1 cellular context compared by ENCODE assay signal in the genomic region with DNA sequence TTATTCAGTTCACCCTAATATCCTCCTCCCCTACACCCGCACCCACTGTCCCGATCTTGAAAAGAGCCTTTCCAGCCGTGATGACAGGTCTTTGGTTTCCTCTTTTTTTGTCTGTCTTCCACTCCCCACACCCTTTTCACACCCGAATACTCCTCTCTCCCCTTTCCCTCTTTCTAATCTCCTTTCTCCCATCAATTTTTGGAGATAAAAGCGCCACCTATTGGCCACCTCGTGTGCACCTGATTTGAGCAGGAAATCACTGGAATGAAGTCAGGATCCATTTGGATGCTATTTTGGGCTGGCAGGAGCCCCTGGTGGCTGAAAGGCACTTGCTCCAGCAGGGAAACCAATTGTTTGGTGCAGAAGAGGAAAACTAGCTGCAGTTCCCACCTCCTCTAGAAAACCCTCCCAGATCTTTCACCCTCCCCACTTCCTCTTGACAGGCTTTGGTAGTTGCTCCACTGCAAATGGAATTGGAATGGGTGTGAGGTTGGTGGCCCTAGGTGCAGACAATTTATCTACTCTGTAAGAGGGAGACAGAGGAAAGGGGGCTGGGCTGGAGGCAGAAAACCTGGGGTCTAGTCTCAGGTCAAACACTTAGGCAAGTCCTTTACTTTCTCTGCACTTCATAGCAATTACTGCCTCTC.
A peak's percentile ranks its signal among the peaks of the same experiment; 100 is the strongest.
TF ChIP-seq lines count a peak whose summit lies in the region.

No MANE protein-coding gene starts in this region.

TF ChIP-seq in K562, 482 proteins besides CTCF, POLR2A, EP300 and RAD21 (continued from another document and continues in another):
- TF ChIP-seq ZNF239 (CRISPR knock-in tag; IDR thresholded peaks at IDR 0.05): no peak
- TF ChIP-seq FIP1L1 (IDR thresholded peaks at IDR 0.05; ENCODE audit: low read depth, low read length, poor library complexity, severe bottlenecking): no peak
- TF ChIP-seq HES1 (IDR thresholded peaks at IDR 0.05; ENCODE audit: low read depth): no peak
- no peak for TF ChIP-seq ZNF146 (CRISPR knock-in tag; IDR thresholded peaks at IDR 0.05; ENCODE audit: unreplicated experiment)
- TF ChIP-seq CTBP1 (IDR thresholded peaks at IDR 0.05; ENCODE audit: borderline replicate concordance): peak; percentile 89
- no peak for TF ChIP-seq SMARCC2 (IDR thresholded peaks at IDR 0.05; ENCODE audit: low read depth)
- no peak for TF ChIP-seq HNRNPH1 (optimal IDR thresholded peaks at IDR 0.05; ENCODE audit: low read depth, low read length)
- no peak for TF ChIP-seq NFRKB (IDR thresholded peaks at IDR 0.05; ENCODE audit: low read depth)
- TF ChIP-seq ZNF77 (CRISPR knock-in tag; IDR thresholded peaks at IDR 0.05): no peak
- no peak for TF ChIP-seq HIVEP1 (CRISPR knock-in tag; IDR thresholded peaks at IDR 0.05)
- TF ChIP-seq ARID4B (CRISPR knock-in tag; IDR thresholded peaks at IDR 0.05): no peak
- TF ChIP-seq, protein P1, sequence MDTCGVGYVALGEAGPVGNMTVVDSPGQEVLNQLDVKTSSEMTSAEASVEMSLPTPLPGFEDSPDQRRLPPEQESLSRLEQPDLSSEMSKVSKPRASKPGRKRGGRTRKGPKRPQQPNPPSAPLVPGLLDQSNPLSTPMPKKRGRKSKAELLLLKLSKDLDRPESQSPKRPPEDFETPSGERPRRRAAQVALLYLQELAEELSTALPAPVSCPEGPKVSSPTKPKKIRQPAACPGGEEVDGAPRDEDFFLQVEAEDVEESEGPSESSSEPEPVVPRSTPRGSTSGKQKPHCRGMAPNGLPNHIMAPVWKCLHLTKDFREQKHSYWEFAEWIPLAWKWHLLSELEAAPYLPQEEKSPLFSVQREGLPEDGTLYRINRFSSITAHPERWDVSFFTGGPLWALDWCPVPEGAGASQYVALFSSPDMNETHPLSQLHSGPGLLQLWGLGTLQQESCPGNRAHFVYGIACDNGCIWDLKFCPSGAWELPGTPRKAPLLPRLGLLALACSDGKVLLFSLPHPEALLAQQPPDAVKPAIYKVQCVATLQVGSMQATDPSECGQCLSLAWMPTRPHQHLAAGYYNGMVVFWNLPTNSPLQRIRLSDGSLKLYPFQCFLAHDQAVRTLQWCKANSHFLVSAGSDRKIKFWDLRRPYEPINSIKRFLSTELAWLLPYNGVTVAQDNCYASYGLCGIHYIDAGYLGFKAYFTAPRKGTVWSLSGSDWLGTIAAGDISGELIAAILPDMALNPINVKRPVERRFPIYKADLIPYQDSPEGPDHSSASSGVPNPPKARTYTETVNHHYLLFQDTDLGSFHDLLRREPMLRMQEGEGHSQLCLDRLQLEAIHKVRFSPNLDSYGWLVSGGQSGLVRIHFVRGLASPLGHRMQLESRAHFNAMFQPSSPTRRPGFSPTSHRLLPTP (IDR thresholded peaks at IDR 0.05; ENCODE audit: borderline replicate concordance, extremely low read depth, insufficient read length): no peak
- TF ChIP-seq, protein P2, sequence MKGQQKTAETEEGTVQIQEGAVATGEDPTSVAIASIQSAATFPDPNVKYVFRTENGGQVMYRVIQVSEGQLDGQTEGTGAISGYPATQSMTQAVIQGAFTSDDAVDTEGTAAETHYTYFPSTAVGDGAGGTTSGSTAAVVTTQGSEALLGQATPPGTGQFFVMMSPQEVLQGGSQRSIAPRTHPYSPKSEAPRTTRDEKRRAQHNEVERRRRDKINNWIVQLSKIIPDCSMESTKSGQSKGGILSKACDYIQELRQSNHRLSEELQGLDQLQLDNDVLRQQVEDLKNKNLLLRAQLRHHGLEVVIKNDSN (CRISPR knock-in tag; IDR thresholded peaks at IDR 0.05): no peak
- TF ChIP-seq CHD2 (IDR thresholded peaks at IDR 0.05; ENCODE audit: low read depth, low read length): no peak
- TF ChIP-seq ARNT (IDR thresholded peaks at IDR 0.05): no peak
- no peak for TF ChIP-seq GTF2F1 (IDR thresholded peaks at IDR 0.05; ENCODE audit: low read depth, low read length)
- peak; percentile 8; the same call in 1 of the 2 replicates for TF ChIP-seq JUN (IDR thresholded peaks at IDR 0.05; ENCODE audit: borderline replicate concordance, low read depth, low read length)
- no peak for TF ChIP-seq JUN (CRISPR knock-in tag; IDR thresholded peaks at IDR 0.05; ENCODE audit: borderline replicate concordance)
- TF ChIP-seq ZNF609 (CRISPR knock-in tag; IDR thresholded peaks at IDR 0.05; ENCODE audit: borderline replicate concordance): no peak
- TF ChIP-seq ZSCAN29 (IDR thresholded peaks at IDR 0.05): no peak
- peak; percentile 37; the same call in 1 of the 2 replicates for TF ChIP-seq DPF2 (IDR thresholded peaks at IDR 0.05)
- TF ChIP-seq, protein P3, sequence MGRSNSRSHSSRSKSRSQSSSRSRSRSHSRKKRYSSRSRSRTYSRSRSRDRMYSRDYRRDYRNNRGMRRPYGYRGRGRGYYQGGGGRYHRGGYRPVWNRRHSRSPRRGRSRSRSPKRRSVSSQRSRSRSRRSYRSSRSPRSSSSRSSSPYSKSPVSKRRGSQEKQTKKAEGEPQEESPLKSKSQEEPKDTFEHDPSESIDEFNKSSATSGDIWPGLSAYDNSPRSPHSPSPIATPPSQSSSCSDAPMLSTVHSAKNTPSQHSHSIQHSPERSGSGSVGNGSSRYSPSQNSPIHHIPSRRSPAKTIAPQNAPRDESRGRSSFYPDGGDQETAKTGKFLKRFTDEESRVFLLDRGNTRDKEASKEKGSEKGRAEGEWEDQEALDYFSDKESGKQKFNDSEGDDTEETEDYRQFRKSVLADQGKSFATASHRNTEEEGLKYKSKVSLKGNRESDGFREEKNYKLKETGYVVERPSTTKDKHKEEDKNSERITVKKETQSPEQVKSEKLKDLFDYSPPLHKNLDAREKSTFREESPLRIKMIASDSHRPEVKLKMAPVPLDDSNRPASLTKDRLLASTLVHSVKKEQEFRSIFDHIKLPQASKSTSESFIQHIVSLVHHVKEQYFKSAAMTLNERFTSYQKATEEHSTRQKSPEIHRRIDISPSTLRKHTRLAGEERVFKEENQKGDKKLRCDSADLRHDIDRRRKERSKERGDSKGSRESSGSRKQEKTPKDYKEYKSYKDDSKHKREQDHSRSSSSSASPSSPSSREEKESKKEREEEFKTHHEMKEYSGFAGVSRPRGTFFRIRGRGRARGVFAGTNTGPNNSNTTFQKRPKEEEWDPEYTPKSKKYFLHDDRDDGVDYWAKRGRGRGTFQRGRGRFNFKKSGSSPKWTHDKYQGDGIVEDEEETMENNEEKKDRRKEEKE (IDR thresholded peaks at IDR 0.05; ENCODE audit: borderline replicate concordance in 1 of 2, control insufficient read depth in 1 of 2, low read depth in 2 of 2, low read length in 1 of 2): no peak
- peak; percentile 59; the same call in 1 of the 2 replicates for TF ChIP-seq ZEB2 (IDR thresholded peaks at IDR 0.05)
- no peak for TF ChIP-seq MITF (IDR thresholded peaks at IDR 0.05)
- no peak for TF ChIP-seq TARDBP (IDR thresholded peaks at IDR 0.05)
- no peak for TF ChIP-seq KAT7 (CRISPR knock-in tag; IDR thresholded peaks at IDR 0.05; ENCODE audit: borderline replicate concordance)
